21 cellular contexts compared by ENCODE assay signal in the genomic region with DNA sequence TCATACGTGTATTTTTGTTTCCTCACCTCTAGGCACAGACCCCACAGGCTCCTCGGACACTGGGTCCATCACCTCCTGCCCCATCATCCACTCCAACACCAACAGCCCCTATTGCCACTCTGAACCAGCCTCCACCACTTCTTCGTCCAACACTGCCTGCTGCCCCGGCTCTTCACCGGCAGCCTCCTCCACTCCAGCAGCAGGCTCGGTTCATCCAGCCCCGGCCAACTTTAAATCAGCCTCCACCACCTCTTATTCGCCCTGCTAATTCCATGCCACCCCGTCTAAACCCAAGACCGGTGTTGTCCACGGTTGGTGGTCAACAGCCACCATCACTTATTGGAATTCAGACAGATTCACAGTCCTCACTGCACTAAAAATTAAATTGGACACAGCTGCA.
"Had no signal": no experiment of that assay in that cellular context is flagged by ENCODE, and none has a peak within 500 bp of the region (broad histone marks: within the 10 kb centered on the region; RNA-seq: fewer than 3 reads in every experiment).

No MANE protein-coding gene starts in this region.

- H3K9me3 ChIP-seq: gastrocnemius medialis, heart left ventricle, left lung, ovary, right lobe of liver, thoracic aorta had no signal

- H3K27me3 ChIP-seq: gastrocnemius medialis, heart left ventricle, left lung, ovary, right lobe of liver had no signal

- H3K27ac Mint-ChIP-seq: activated naive CD4-positive, alpha-beta T cell treated with anti-CD3 and anti-CD28 coated beads for 36 hours; dendritic cell treated with granulocyte-macrophage colony-stimulating factor and Interleukin-4, amounts not matched to agents 40 ng/mL and 50 ng/mL, for 4 days had no signal

- H3K4me3 Mint-ChIP-seq: activated naive CD4-positive, alpha-beta T cell treated with anti-CD3 and anti-CD28 coated beads for 36 hours; activated T-helper 17 cell treated with anti-CD3 and anti-CD28 coated beads, Interleukin-2, amount 50 U/mL, for 72 hours; dendritic cell treated with granulocyte-macrophage colony-stimulating factor and Interleukin-4, amounts not matched to agents 40 ng/mL and 50 ng/mL, for 4 days had no signal

- H3K9me3 Mint-ChIP-seq: activated naive CD4-positive, alpha-beta T cell treated with anti-CD3 and anti-CD28 coated beads for 36 hours; activated T-helper 17 cell treated with anti-CD3 and anti-CD28 coated beads, Interleukin-2, amount 50 U/mL, for 72 hours; dendritic cell treated with granulocyte-macrophage colony-stimulating factor and Interleukin-4, amounts not matched to agents 40 ng/mL and 50 ng/mL, for 4 days had no signal

- DNase-seq: activated CD4-positive, alpha-beta T cell treated with anti-CD3 and anti-CD28 coated beads, Interleukin-2, amount 50 U/mL, for 1 hour; activated CD4-positive, CD25-positive, alpha-beta regulatory T cell treated with anti-CD3 and anti-CD28 coated beads, Interleukin-2, amount 50 U/mL, for 72 hours; activated naive CD4-positive, alpha-beta T cell treated with anti-CD3 and anti-CD28 coated beads for 36 hours; amniotic stem cell; effector CD8-positive, alpha-beta T cell; gastrocnemius medialis; heart left ventricle; kidney; left lung; midbrain; ovary; right lobe of liver; small intestine; stimulated activated CD4-positive, alpha-beta T cell treated with anti-CD3 and anti-CD28 coated beads, Interleukin-15, amount 100 ng/mL, for 24 hours; stimulated activated CD4-positive, alpha-beta T cell treated with anti-CD3 and anti-CD28 coated beads, Interleukin-2, amount 100 ng/mL, for 48 hours; T-helper 2 cell had no signal

- H3K27ac ChIP-seq: gastrocnemius medialis, heart left ventricle, left lung, ovary, right lobe of liver, thoracic aorta, VCaP had no signal

- ATAC-seq: activated T-helper 17 cell treated with anti-CD3 and anti-CD28 coated beads, Interleukin-2, amount 50 U/mL, for 72 hours; esophagus mucosa; gastrocnemius medialis; left lung had no signal

- H3K27me3 Mint-ChIP-seq: activated T-helper 17 cell treated with anti-CD3 and anti-CD28 coated beads, Interleukin-2, amount 50 U/mL, for 72 hours; dendritic cell treated with granulocyte-macrophage colony-stimulating factor and Interleukin-4, amounts not matched to agents 40 ng/mL and 50 ng/mL, for 4 days had no signal

- H3K4me1 ChIP-seq: gastrocnemius medialis, right lobe of liver had no signal
